In the genomic region with DNA sequence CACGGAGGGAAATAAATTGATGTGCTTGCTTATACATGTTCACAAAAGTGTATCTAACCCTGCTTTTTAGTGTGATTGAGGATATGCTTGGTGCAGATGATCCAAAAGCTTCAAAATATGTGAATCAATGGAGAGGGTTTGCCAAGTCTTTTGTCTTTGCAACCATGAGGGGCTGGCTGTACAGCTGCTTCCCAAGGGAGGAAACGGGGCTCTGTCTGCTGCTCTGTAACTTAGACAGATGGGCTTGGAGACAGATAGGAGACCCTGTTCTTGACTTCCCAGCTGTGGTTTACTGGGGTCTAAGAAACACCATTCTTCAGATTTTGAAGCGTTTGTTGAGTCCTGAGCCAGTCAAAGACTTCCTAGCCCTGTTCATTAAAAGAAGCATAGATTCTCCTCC, we compare ENCODE assay signal across 17 cellular contexts.
DNase-seq lines count a peak whose midpoint lies in the region; ATAC-seq and TF ChIP-seq lines count a peak whose summit lies in the region.
"Had no signal": no experiment of that assay in that cellular context is flagged by ENCODE, and none has a peak within 500 bp of the region (broad histone marks: within the 10 kb centered on the region; RNA-seq: fewer than 3 reads in every experiment).

No MANE protein-coding gene starts in this region.

- H3K9me3 Mint-ChIP-seq in WTC11 (peaks cover 4% of the 10 kb centered on the region; the same call in 1 of the 2 replicates), nephron (no peaks in the 10 kb centered on the region)
- H3K9me3 Mint-ChIP-seq in activated CD8-positive, alpha-beta T cell treated with anti-CD3 and anti-CD28 coated beads, Interleukin-2, amount 10 ng/mL, durations not matched to agents 7 days and 5 days (ENCODE audit: insufficient read depth), result no peaks in the 10 kb centered on the region

- no peaks in the 10 kb centered on the region; the same call in 1 of the 2 replicates for H3K27me3 Mint-ChIP-seq in WTC11 (ENCODE audit: low read depth)
- H3K27me3 Mint-ChIP-seq in nephron (ENCODE audit: low read depth), result peaks cover 3% of the 10 kb centered on the region
- peaks cover 19% of the 10 kb centered on the region for H3K27me3 Mint-ChIP-seq in activated CD8-positive, alpha-beta T cell treated with anti-CD3 and anti-CD28 coated beads, Interleukin-2, amount 10 ng/mL, durations not matched to agents 7 days and 5 days (ENCODE audit: low read depth)

- H3K4me1 Mint-ChIP-seq in WTC11 (peaks cover 25% of the 10 kb centered on the region), nephron (peaks cover 27% of the 10 kb centered on the region)
- H3K4me1 Mint-ChIP-seq in activated CD8-positive, alpha-beta T cell treated with anti-CD3 and anti-CD28 coated beads, Interleukin-2, amount 10 ng/mL, durations not matched to agents 7 days and 5 days (ENCODE audit: low read depth), result no peaks in the 10 kb centered on the region

- H3K27ac Mint-ChIP-seq in WTC11, result no peak overlapping the region
- peak overlapping the region in 2 of 3 experiments; percentile 20 to 24 for H3K27ac Mint-ChIP-seq in nephron
- H3K27ac Mint-ChIP-seq in activated CD8-positive, alpha-beta T cell treated with anti-CD3 and anti-CD28 coated beads, Interleukin-2, amount 10 ng/mL, durations not matched to agents 7 days and 5 days, result no peak overlapping the region

- H3K4me3 Mint-ChIP-seq in WTC11 (no peak overlapping the region), nephron (no peak overlapping the region)
- no peak overlapping the region for H3K4me3 Mint-ChIP-seq in activated CD8-positive, alpha-beta T cell treated with anti-CD3 and anti-CD28 coated beads, Interleukin-2, amount 10 ng/mL, durations not matched to agents 7 days and 5 days

- H3K36me3 Mint-ChIP-seq in WTC11, result no peaks in the 10 kb centered on the region
- peaks cover 21% of the 10 kb centered on the region for H3K36me3 Mint-ChIP-seq in nephron (ENCODE audit: low read depth)
- no peaks in the 10 kb centered on the region for H3K36me3 Mint-ChIP-seq in activated CD8-positive, alpha-beta T cell treated with anti-CD3 and anti-CD28 coated beads, Interleukin-2, amount 10 ng/mL, durations not matched to agents 7 days and 5 days (ENCODE audit: low read depth)

- no peak for TF ChIP-seq CTCF in WTC11 (IDR thresholded peaks at IDR 0.05)
- no peak for TF ChIP-seq CTCF in nephron (IDR thresholded peaks at IDR 0.05; ENCODE audit: unreplicated experiment in 3 of 3)

- peak; percentile 25 for DNase-seq in NCI-H2171 treated with DMSO at 0.1 percent for 48 hours (lab: John Stamatoyannopoulos, UW)
- DNase-seq in NCI-H2171 (lab: John Stamatoyannopoulos, UW), result no peak
- DNase-seq in NCI-H1092 (lab: John Stamatoyannopoulos, UW), result peak; percentile 5
- DNase-seq in WTC11 (ENCODE audit: low spot score), result no peak
- no peak for DNase-seq in medulla oblongata (ENCODE audit: extremely low spot score)
- DNase-seq in D341Med (ENCODE audit: low spot score), result no peak
- DNase-seq in activated CD8-positive, alpha-beta T cell treated with anti-CD3 and anti-CD28 coated beads, Interleukin-2, amount 10 ng/mL, durations not matched to agents 7 days and 5 days, result no peak
- DNase-seq: GDM1, Kasumi-1, MG63, NCI-H1048, NCI-H187, NCI-H2107, NCI-H748 treated with DMSO at 0.1 percent for 48 hours, SW 1271, T-helper 2 cell had no signal

- peak; percentile 29; the same call in 1 of the 2 replicates for ATAC-seq in WTC11
- no peak for ATAC-seq in activated CD8-positive, alpha-beta T cell treated with anti-CD3 and anti-CD28 coated beads, Interleukin-2, amount 10 ng/mL, durations not matched to agents 7 days and 5 days

- CTCF ChIA-PET in WTC11 (lab: Charles Lee), result interaction anchor here (1.1 to 2.4 kb wide), 3 partner anchors 12 to 21 kb away, joined by 5 to 14 read pairs (median 5); no protein-coding TSS in a partner anchor
- CTCF ChIA-PET in activated CD8-positive, alpha-beta T cell treated with anti-CD3 and anti-CD28 coated beads, Interleukin-2, amount 10 ng/mL, durations not matched to agents 7 days and 5 days (lab: Charles Lee), result interaction anchor here (2.5 kb wide), 1 partner anchor 12 kb away, joined by 13 read pairs; no protein-coding TSS in a partner anchor

- POLR2A ChIA-PET in WTC11 (lab: Charles Lee), result no interaction called here
- POLR2A ChIA-PET in activated CD8-positive, alpha-beta T cell treated with anti-CD3 and anti-CD28 coated beads, Interleukin-2, amount 10 ng/mL, durations not matched to agents 7 days and 5 days (lab: Charles Lee), result interaction anchor here (0.6 kb wide), 1 partner anchor 95 kb away, joined by 3 read pairs; no protein-coding TSS in a partner anchor

TF ChIP-seq in WTC11, 78 proteins besides CTCF, POLR2A, EP300 and RAD21 (continues in another document):
- no peak for TF ChIP-seq TEAD1 (CRISPR knock-in tag; IDR thresholded peaks at IDR 0.05)
- TF ChIP-seq FOXK1 (CRISPR knock-in tag; IDR thresholded peaks at IDR 0.05), result no peak
- no peak for TF ChIP-seq ZNF121 (CRISPR knock-in tag; IDR thresholded peaks at IDR 0.05)
- TF ChIP-seq ZNF138 (CRISPR knock-in tag; conservative IDR thresholded peaks at IDR 0.05), result no peak
- TF ChIP-seq SP1 (CRISPR knock-in tag; conservative IDR thresholded peaks at IDR 0.05), result no peak
- TF ChIP-seq ZNF396 (CRISPR knock-in tag; IDR thresholded peaks at IDR 0.05; ENCODE audit: borderline replicate concordance), result no peak
- no peak for TF ChIP-seq TP53 (CRISPR knock-in tag; IDR thresholded peaks at IDR 0.05)
- no peak for TF ChIP-seq TCF7 (CRISPR knock-in tag; IDR thresholded peaks at IDR 0.05; ENCODE audit: low read depth)
- TF ChIP-seq, protein P1, sequence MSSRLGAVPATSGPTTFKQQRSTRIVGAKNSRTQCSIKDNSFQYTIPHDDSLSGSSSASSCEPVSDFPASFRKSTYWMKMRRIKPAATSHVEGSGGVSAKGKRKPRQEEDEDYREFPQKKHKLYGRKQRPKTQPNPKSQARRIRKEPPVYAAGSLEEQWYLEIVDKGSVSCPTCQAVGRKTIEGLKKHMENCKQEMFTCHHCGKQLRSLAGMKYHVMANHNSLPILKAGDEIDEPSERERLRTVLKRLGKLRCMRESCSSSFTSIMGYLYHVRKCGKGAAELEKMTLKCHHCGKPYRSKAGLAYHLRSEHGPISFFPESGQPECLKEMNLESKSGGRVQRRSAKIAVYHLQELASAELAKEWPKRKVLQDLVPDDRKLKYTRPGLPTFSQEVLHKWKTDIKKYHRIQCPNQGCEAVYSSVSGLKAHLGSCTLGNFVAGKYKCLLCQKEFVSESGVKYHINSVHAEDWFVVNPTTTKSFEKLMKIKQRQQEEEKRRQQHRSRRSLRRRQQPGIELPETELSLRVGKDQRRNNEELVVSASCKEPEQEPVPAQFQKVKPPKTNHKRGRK (CRISPR knock-in tag; IDR thresholded peaks at IDR 0.05; ENCODE audit: borderline replicate concordance), result no peak
- TF ChIP-seq, protein P2, sequence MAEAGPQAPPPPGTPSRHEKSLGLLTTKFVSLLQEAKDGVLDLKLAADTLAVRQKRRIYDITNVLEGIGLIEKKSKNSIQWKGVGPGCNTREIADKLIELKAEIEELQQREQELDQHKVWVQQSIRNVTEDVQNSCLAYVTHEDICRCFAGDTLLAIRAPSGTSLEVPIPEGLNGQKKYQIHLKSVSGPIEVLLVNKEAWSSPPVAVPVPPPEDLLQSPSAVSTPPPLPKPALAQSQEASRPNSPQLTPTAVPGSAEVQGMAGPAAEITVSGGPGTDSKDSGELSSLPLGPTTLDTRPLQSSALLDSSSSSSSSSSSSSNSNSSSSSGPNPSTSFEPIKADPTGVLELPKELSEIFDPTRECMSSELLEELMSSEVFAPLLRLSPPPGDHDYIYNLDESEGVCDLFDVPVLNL (CRISPR knock-in tag; IDR thresholded peaks at IDR 0.05; ENCODE audit: borderline replicate concordance, low read depth), result no peak
- TF ChIP-seq, protein P3, sequence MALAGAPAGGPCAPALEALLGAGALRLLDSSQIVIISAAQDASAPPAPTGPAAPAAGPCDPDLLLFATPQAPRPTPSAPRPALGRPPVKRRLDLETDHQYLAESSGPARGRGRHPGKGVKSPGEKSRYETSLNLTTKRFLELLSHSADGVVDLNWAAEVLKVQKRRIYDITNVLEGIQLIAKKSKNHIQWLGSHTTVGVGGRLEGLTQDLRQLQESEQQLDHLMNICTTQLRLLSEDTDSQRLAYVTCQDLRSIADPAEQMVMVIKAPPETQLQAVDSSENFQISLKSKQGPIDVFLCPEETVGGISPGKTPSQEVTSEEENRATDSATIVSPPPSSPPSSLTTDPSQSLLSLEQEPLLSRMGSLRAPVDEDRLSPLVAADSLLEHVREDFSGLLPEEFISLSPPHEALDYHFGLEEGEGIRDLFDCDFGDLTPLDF (CRISPR knock-in tag; IDR thresholded peaks at IDR 0.05), result no peak
- TF ChIP-seq SMAD3 (CRISPR knock-in tag; IDR thresholded peaks at IDR 0.05; ENCODE audit: borderline replicate concordance), result no peak
- no peak for TF ChIP-seq FOXP1 (CRISPR knock-in tag; IDR thresholded peaks at IDR 0.05; ENCODE audit: borderline replicate concordance)
- TF ChIP-seq, protein P4, sequence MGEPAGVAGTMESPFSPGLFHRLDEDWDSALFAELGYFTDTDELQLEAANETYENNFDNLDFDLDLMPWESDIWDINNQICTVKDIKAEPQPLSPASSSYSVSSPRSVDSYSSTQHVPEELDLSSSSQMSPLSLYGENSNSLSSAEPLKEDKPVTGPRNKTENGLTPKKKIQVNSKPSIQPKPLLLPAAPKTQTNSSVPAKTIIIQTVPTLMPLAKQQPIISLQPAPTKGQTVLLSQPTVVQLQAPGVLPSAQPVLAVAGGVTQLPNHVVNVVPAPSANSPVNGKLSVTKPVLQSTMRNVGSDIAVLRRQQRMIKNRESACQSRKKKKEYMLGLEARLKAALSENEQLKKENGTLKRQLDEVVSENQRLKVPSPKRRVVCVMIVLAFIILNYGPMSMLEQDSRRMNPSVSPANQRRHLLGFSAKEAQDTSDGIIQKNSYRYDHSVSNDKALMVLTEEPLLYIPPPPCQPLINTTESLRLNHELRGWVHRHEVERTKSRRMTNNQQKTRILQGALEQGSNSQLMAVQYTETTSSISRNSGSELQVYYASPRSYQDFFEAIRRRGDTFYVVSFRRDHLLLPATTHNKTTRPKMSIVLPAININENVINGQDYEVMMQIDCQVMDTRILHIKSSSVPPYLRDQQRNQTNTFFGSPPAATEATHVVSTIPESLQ (CRISPR knock-in tag; IDR thresholded peaks at IDR 0.05), result no peak
- TF ChIP-seq, protein P5, sequence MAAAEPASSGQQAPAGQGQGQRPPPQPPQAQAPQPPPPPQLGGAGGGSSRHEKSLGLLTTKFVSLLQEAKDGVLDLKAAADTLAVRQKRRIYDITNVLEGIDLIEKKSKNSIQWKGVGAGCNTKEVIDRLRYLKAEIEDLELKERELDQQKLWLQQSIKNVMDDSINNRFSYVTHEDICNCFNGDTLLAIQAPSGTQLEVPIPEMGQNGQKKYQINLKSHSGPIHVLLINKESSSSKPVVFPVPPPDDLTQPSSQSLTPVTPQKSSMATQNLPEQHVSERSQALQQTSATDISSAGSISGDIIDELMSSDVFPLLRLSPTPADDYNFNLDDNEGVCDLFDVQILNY (CRISPR knock-in tag; IDR thresholded peaks at IDR 0.05), result no peak

Comparison
In these comparisons a context has a peak if more than half of its experiments do, and no peak if none do; other contexts are left out.
1. DNase-seq: peak in NCI-H2171 treated with DMSO at 0.1 percent for 48 hours (single experiment) and NCI-H1092 (single experiment); none in NCI-H2171 (single experiment), WTC11 (single experiment), medulla oblongata (single experiment), D341Med (single experiment) and activated CD8-positive, alpha-beta T cell treated with anti-CD3 and anti-CD28 coated beads, Interleukin-2, amount 10 ng/mL, durations not matched to agents 7 days and 5 days (single experiment).
2. H3K27ac Mint-ChIP-seq: peak in nephron (2 of 3); none in WTC11 (single experiment) and activated CD8-positive, alpha-beta T cell treated with anti-CD3 and anti-CD28 coated beads, Interleukin-2, amount 10 ng/mL, durations not matched to agents 7 days and 5 days (single experiment).